ENCODE assay signal across 1 cellular context in genomic region chr5:141695627-141696180, GRCh38.
TF ChIP-seq lines count a peak whose summit lies in the region.

No MANE protein-coding gene starts in this region.

TF ChIP-seq in HEK293, 187 proteins besides CTCF, POLR2A, EP300 and RAD21 (continued from another document):
- no peak for TF ChIP-seq SALL2 (tag by site-specific recombination; IDR thresholded peaks at IDR 0.05; ENCODE audit: borderline replicate concordance)
- TF ChIP-seq ZIC2 (tag by site-specific recombination; IDR thresholded peaks at IDR 0.05), result no peak
- no peak for TF ChIP-seq ZSCAN5A (tag by site-specific recombination; IDR thresholded peaks at IDR 0.05)
- peak; percentile 33; the same call in 1 of the 2 replicates for TF ChIP-seq ZNF335 (tag by site-specific recombination; conservative IDR thresholded peaks at IDR 0.05)
- no peak for TF ChIP-seq HOXD13 (CRISPR knock-in tag; IDR thresholded peaks at IDR 0.05; ENCODE audit: borderline replicate concordance)
- TF ChIP-seq AEBP2 (tag by site-specific recombination; IDR thresholded peaks at IDR 0.05; ENCODE audit: borderline replicate concordance), result no peak
